Comparison of ENCODE assay signal across 23 cellular contexts in the genomic region with DNA sequence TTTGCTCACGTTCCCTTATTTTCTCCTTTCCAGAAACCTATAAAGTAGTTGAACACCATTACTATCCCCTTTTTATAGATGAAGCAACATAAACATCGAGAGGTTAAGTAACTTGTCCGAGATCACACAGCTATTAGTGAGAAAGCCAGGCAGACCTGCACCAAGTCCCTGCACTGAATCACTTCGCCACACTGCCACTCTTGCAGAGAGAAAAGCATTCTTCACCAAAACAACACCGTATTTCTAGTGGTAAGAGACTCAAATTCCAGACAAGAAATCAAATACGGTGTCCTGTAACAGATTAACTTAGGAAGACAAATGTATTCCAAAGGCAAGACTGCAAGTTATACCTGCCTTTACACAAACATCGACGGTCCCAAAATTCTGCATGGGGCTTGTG.
"Had no signal": no experiment of that assay in that cellular context is flagged by ENCODE, and none has a peak within 500 bp of the region (broad histone marks: within the 10 kb centered on the region; RNA-seq: fewer than 3 reads in every experiment).

No MANE protein-coding gene starts in this region.

- DNase-seq: hippocampal formation; kidney; left ventricle myocardium inferior; mesendoderm; naive B cell; natural killer cell; nucleus accumbens; pancreas; posterior cingulate gyrus; right lobe of liver; stimulated activated CD4-positive, alpha-beta T cell treated with anti-CD3 and anti-CD28 coated beads, Interleukin-1b, Interleukin-23, amount 100 ng/mL, for 48 hours; stimulated activated CD4-positive, alpha-beta T cell treated with anti-CD3 and anti-CD28 coated beads, Interleukin-2, amount 100 ng/mL, for 48 hours; stimulated activated CD4-positive, alpha-beta T cell treated with anti-CD3 and anti-CD28 coated beads, Interleukin-4, amount 100 ng/mL, for 4 hours; stimulated activated CD8-positive, alpha-beta memory T cell treated with anti-CD3 and anti-CD28 coated beads, Interleukin-4, amount 100 ng/mL, for 48 hours; stimulated activated naive CD4-positive, alpha-beta T cell treated with Interleukin-2 at 50 U/mL for 16 hours; stimulated activated naive CD8-positive, alpha-beta T cell treated with anti-CD3 and anti-CD28 coated beads, Interleukin-15, amount 100 ng/mL, for 72 hours; testis; uterus had no signal

- H3K4me1 ChIP-seq: prostate gland, testis, uterus had no signal

- H3K9me3 ChIP-seq: left ventricle myocardium inferior, pancreas, prostate gland, right lobe of liver, testis, tibial nerve, uterus had no signal

- H3K27me3 ChIP-seq: pancreas, right lobe of liver, testis, tibial nerve, uterus had no signal

- H3K4me3 ChIP-seq: left ventricle myocardium inferior, lung, pancreas, prostate gland, right lobe of liver, smooth muscle cell, testis, tibial nerve, uterus had no signal

- ATAC-seq: natural killer cell; pancreas; right lobe of liver; stimulated activated memory B cell treated with anti-CD40 and anti-IgM and Interleukin-4, amounts not matched to agents 10 μg/mL and 1 μg/mL and 100 μg/mL, for 72 hours; stimulated activated naive CD8-positive, alpha-beta T cell treated with anti-CD3 and anti-CD28 coated beads, Interleukin-15, amount 100 ng/mL, for 72 hours had no signal

- H3K36me3 ChIP-seq: left ventricle myocardium inferior, pancreas, prostate gland, right lobe of liver, tibial nerve, uterus had no signal

- H3K27ac ChIP-seq: left ventricle myocardium inferior, pancreas, prostate gland, right lobe of liver, testis, tibial nerve, uterus had no signal
